In the genomic region with DNA sequence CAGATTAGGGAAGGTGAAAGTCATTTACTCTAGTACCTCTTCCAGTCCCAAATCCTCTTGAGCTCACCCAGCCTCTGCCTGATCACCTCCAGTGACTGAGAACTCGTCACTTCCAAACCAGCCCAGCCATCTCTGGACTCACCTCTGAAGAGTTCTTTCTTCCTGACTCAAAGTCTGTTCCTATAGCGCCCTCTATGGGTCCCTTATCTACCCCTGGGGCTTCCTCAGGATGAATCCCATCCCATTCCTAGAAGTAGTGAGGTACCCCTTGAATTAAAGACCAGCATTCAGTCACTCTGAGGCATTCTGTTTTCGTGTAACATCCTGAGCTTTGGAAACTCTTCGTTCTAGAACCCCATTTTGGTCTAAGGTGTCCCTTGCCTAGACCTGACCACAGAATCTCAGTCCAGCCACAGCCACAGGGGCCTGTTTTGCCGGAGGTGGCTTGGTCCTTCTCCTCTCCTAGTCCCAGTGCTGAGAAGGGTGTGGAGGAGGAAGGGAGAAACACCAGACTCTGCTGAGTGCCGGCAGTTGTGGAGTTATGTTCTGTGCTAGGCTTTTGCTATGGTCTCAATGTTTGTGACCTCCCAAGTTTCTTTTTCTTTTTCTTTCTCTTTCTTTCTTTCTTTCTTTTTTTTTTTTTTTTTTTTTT, we compare ENCODE assay signal across 9 cellular contexts. TPM values are rescaled to one million over a fixed set of nuclear protein-coding genes. Genes with fewer than 3 reads are reported as not detected.
DNase-seq lines count a peak whose midpoint lies in the region; ATAC-seq, FAIRE-seq and TF ChIP-seq lines count a peak whose summit lies in the region.
"Had no signal": no experiment of that assay in that cellular context is flagged by ENCODE, and none has a peak within 500 bp of the region (broad histone marks: within the 10 kb centered on the region; RNA-seq: fewer than 3 reads in every experiment).

No MANE protein-coding gene starts in this region.

- H3K4me1 ChIP-seq in OCI-LY1 (ENCODE audit: insufficient read depth, low read length, severe bottlenecking): peaks cover 5% of the 10 kb centered on the region
- H3K4me1 ChIP-seq: upper lobe of left lung had no signal

- no peak overlapping the region for H3K4me2 ChIP-seq in OCI-LY1 (ENCODE audit: low read length)

- H2AFZ ChIP-seq in OCI-LY1 (ENCODE audit: low read length): no peak overlapping the region

- H4K20me1 ChIP-seq in OCI-LY1 (ENCODE audit: insufficient read depth, low read length): no peaks in the 10 kb centered on the region

- no peaks in the 10 kb centered on the region for H3K79me2 ChIP-seq in OCI-LY1 (ENCODE audit: insufficient read depth, low read length)

- H3K27me3 ChIP-seq in OCI-LY1 (ENCODE audit: insufficient read depth, low read length) (no peaks in the 10 kb centered on the region), dorsolateral prefrontal cortex (peaks cover 0 to 31% (median 6%) of the 10 kb centered on the region in 45 donors)
- H3K27me3 ChIP-seq: upper lobe of left lung had no signal

- FAIRE-seq in HTR-8/SVneo (lab: Jason Lieb, UNC): no peak

- DNase-seq in DMS 273 treated with DMSO at 0.1 percent for 48 hours (lab: John Stamatoyannopoulos, UW): peak; percentile 59
- DNase-seq in HTR-8/SVneo (ENCODE audit: insufficient read length, low spot score): peak; percentile 71
- DNase-seq in fibroblast of mammary gland (ENCODE audit: low read depth): peak; percentile 81
- DNase-seq in activated CD4-positive, CD25-positive, alpha-beta regulatory T cell (lab: John Stamatoyannopoulos, UW): no peak
- DNase-seq in dorsolateral prefrontal cortex: no peak
- DNase-seq: upper lobe of left lung had no signal

- H3K27ac ChIP-seq in OCI-LY1 (ENCODE audit: low read depth, low read length, poor library complexity, severe bottlenecking) (no peak overlapping the region), dorsolateral prefrontal cortex (no peak overlapping the region)
- H3K27ac ChIP-seq: upper lobe of left lung had no signal

- no peak overlapping the region for H3K9ac ChIP-seq in OCI-LY1 (ENCODE audit: low read length)

- H3K9me3 ChIP-seq in OCI-LY1 (ENCODE audit: low read length): no peaks in the 10 kb centered on the region
- H3K9me3 ChIP-seq: upper lobe of left lung had no signal

- intact Hi-C loops in dorsolateral prefrontal cortex (cut with DNase I): loop anchor here in 1 of 2 donors (5.0 kb wide), 1 partner anchor 518 kb away; no protein-coding TSS in a partner anchor

- H3K4me3 ChIP-seq in OCI-LY1 (ENCODE audit: low read depth, low read length, poor library complexity, severe bottlenecking): no peak overlapping the region
- H3K4me3 ChIP-seq in fibroblast of mammary gland (ENCODE audit: control insufficient read depth, low read depth, low read length): no peak overlapping the region
- H3K4me3 ChIP-seq in dorsolateral prefrontal cortex: no peak overlapping the region
- H3K4me3 ChIP-seq: upper lobe of left lung had no signal

- H3F3A ChIP-seq in OCI-LY1 (ENCODE audit: insufficient read depth, low read length): no peaks in the 10 kb centered on the region

- ATAC-seq in HG03159 (IDR thresholded peaks at IDR 0.05; ENCODE audit: unreplicated experiment) (no peak), GM18520 (IDR thresholded peaks at IDR 0.05; ENCODE audit: unreplicated experiment) (no peak)

- H3K9me2 ChIP-seq in OCI-LY1 (ENCODE audit: low read depth, low read length): no peaks in the 10 kb centered on the region

- no peaks in the 10 kb centered on the region for H3K36me3 ChIP-seq in OCI-LY1 (ENCODE audit: insufficient read depth, low read length)
- H3K36me3 ChIP-seq: upper lobe of left lung had no signal

- TF ChIP-seq CTCF in OCI-LY1 (IDR thresholded peaks at IDR 0.05; ENCODE audit: low read length): peak; percentile 62
- TF ChIP-seq CTCF in fibroblast of mammary gland (conservative IDR thresholded peaks at IDR 0.05; ENCODE audit: control insufficient read depth, insufficient read depth, low read depth, low read length): peak; percentile 87
- peak in 28 of 56 donors; percentile 8 to 43 (median 25) for TF ChIP-seq CTCF in dorsolateral prefrontal cortex (IDR thresholded peaks at IDR 0.05 in 54 of 56, conservative IDR thresholded peaks at IDR 0.05 in 2 of 56; ENCODE audit: low read depth in 1 of 56, partially characterized antibody in 56 of 56)

RNA-seq across cellular contexts. Expression of gene SIX3, which starts 32.7 kb away (rescaled TPM):
- total RNA-seq in dorsolateral prefrontal cortex: 1 to 10 TPM in 6 of 120 experiments, under 1 TPM in 75, not detected in 39; 0.11 to 1.5 (median 0.41) TPM
- total RNA-seq: upper lobe of left lung had no signal

RNA-seq across cellular contexts. Expression of gene SIX2, which starts 35.1 kb away (rescaled TPM):
- 1 to 10 TPM in 7 of 120 experiments, under 1 TPM in 44, not detected in 69; 0.17 to 2.8 (median 0.40) TPM for total RNA-seq in dorsolateral prefrontal cortex

Comparison
In these comparisons a context has a peak if more than half of its experiments do, and no peak if none do; other contexts are left out.
1. DNase-seq: peak in DMS 273 treated with DMSO at 0.1 percent for 48 hours (single experiment), HTR-8/SVneo (single experiment) and fibroblast of mammary gland (single experiment); none in activated CD4-positive, CD25-positive, alpha-beta regulatory T cell (0 of 4) and dorsolateral prefrontal cortex (0 of 10).